Comparison of ENCODE assay signal across 2 cellular contexts in genomic region chr9:113482341-113482740, GRCh38.
TF ChIP-seq lines count a peak whose summit lies in the region.

No MANE protein-coding gene starts in this region.

TF ChIP-seq in IMR-90, 13 proteins besides CTCF, POLR2A, EP300 and RAD21:
- TF ChIP-seq RFX5 (IDR thresholded peaks at IDR 0.05; ENCODE audit: low read depth, low read length) (no peak), NFE2L2 (IDR thresholded peaks at IDR 0.05; ENCODE audit: low read depth, low read length) (no peak), FOS (IDR thresholded peaks at IDR 0.05; ENCODE audit: low read depth, low read length) (no peak), MAFK (IDR thresholded peaks at IDR 0.05; ENCODE audit: low read depth, low read length) (no peak), MXI1 (IDR thresholded peaks at IDR 0.05; ENCODE audit: borderline replicate concordance, low read depth, low read length) (no peak), CEBPB (IDR thresholded peaks at IDR 0.05; ENCODE audit: low read depth, low read length) (no peak), RCOR1 (IDR thresholded peaks at IDR 0.05; ENCODE audit: insufficient replicate concordance, low read length) (no peak), USF2 (IDR thresholded peaks at IDR 0.05; ENCODE audit: low read depth, low read length) (no peak), SMC3 (IDR thresholded peaks at IDR 0.05; ENCODE audit: low read depth, low read length) (no peak), CHD1 (IDR thresholded peaks at IDR 0.05; ENCODE audit: low read depth, low read length) (no peak), BHLHE40 (IDR thresholded peaks at IDR 0.05; ENCODE audit: low read depth, low read length) (no peak), ELK1 (IDR thresholded peaks at IDR 0.05; ENCODE audit: borderline replicate concordance, low read depth, low read length) (no peak), MAZ (IDR thresholded peaks at IDR 0.05; ENCODE audit: borderline replicate concordance, low read depth, low read length) (no peak)
TF ChIP-seq in IMR-90: peak in this region for 0.

TF ChIP-seq in HepG2, 621 proteins besides CTCF, POLR2A, EP300 and RAD21:
- TF ChIP-seq ZNF777 (CRISPR knock-in tag; IDR thresholded peaks at IDR 0.05) = no peak
- no peak for TF ChIP-seq CBX5 (CRISPR knock-in tag; IDR thresholded peaks at IDR 0.05; ENCODE audit: borderline replicate concordance)
- TF ChIP-seq SRSF9 (IDR thresholded peaks at IDR 0.05; ENCODE audit: borderline replicate concordance, insufficient read depth, low read depth, low read length, poor library complexity, severe bottlenecking) = no peak
- TF ChIP-seq NFAT5 (CRISPR knock-in tag; IDR thresholded peaks at IDR 0.05) = no peak
- no peak for TF ChIP-seq FOXK1 (CRISPR knock-in tag; IDR thresholded peaks at IDR 0.05; ENCODE audit: borderline replicate concordance, low read depth)
- no peak for TF ChIP-seq NONO (IDR thresholded peaks at IDR 0.05)
- no peak for TF ChIP-seq NONO (CRISPR knock-in tag; conservative IDR thresholded peaks at IDR 0.05)
- TF ChIP-seq ZNF101 (CRISPR knock-in tag; IDR thresholded peaks at IDR 0.05; ENCODE audit: borderline replicate concordance, low read depth) = no peak
- no peak for TF ChIP-seq SNAI1 (CRISPR knock-in tag; IDR thresholded peaks at IDR 0.05; ENCODE audit: borderline replicate concordance)
- TF ChIP-seq GZF1 (CRISPR knock-in tag; IDR thresholded peaks at IDR 0.05) = no peak
- no peak for TF ChIP-seq TRIM22 (IDR thresholded peaks at IDR 0.05)
- no peak for TF ChIP-seq ZNF512B (CRISPR knock-in tag; IDR thresholded peaks at IDR 0.05; ENCODE audit: borderline replicate concordance)
- TF ChIP-seq SRY (CRISPR knock-in tag; IDR thresholded peaks at IDR 0.05) = no peak
- TF ChIP-seq ZNF772 (CRISPR knock-in tag; IDR thresholded peaks at IDR 0.05) = no peak
- no peak for TF ChIP-seq ZZZ3 (CRISPR knock-in tag; IDR thresholded peaks at IDR 0.05; ENCODE audit: borderline replicate concordance)
- TF ChIP-seq ZNF614 (CRISPR knock-in tag; IDR thresholded peaks at IDR 0.05; ENCODE audit: borderline replicate concordance) = no peak
